ENCODE assay signal across 8 cellular contexts in genomic region chr7:12674861-12675260, GRCh38. TPM values are rescaled to one million over a fixed set of nuclear protein-coding genes. Genes with fewer than 3 reads are reported as not detected.
A peak's percentile ranks its signal among the peaks of the same experiment; 100 is the strongest.
DNase-seq lines count a peak whose midpoint lies in the region; ATAC-seq and TF ChIP-seq lines count a peak whose summit lies in the region.

No MANE protein-coding gene starts in this region.

- H3K9me3 Mint-ChIP-seq in naive thymus-derived CD8-positive, alpha-beta T cell = no peaks in the 10 kb centered on the region

- BruUV-seq in OCI-LY7 (replicated peaks; lab: Mats Ljungman, UMichigan) = no TSS peak

- peak overlapping the region in 5 of 10 donors; percentile 0 to 57 (median 20) for H3K27ac Mint-ChIP-seq in naive thymus-derived CD8-positive, alpha-beta T cell

- no peaks in the 10 kb centered on the region for H4K20me1 ChIP-seq in OCI-LY7 (ENCODE audit: insufficient read depth, low read length)

- ATAC-seq in HG02588 (IDR thresholded peaks at IDR 0.05; ENCODE audit: unreplicated experiment) = peak; percentile 51
- peak; percentile 82 to 83 for ATAC-seq in naive thymus-derived CD8-positive, alpha-beta T cell
- ATAC-seq in HG02973 (IDR thresholded peaks at IDR 0.05; ENCODE audit: unreplicated experiment) = no peak

- CTCF ChIA-PET in OCI-LY7 (lab: Charles Lee; ENCODE audit: unreplicated experiment) = no interaction called here

- H3K9me3 ChIP-seq in OCI-LY7 (ENCODE audit: low read length) = no peaks in the 10 kb centered on the region

- DNase-seq in SIG-M5 treated with dmso at 0.1 percent for 504 hours (lab: John Stamatoyannopoulos, UW; ENCODE audit: unreplicated experiment) = peak; percentile 81
- DNase-seq in SIG-M5 (lab: John Stamatoyannopoulos, UW) = no peak
- peak; percentile 38 for DNase-seq in OCI-LY7 (ENCODE audit: low spot score)
- DNase-seq in cerebellar cortex (ENCODE audit: low spot score) = peak; percentile 44
- DNase-seq in naive thymus-derived CD8-positive, alpha-beta T cell = peak in 8 of 10 donors; percentile 33 to 66 (median 40)
- no peak for DNase-seq in occipital lobe (lab: John Stamatoyannopoulos, UW)

- no peaks in the 10 kb centered on the region for H3K79me2 ChIP-seq in OCI-LY7 (ENCODE audit: insufficient read depth, low read depth, low read length)

- no peak overlapping the region for H3K27ac ChIP-seq in OCI-LY7 (ENCODE audit: low read depth, low read length, poor library complexity, severe bottlenecking)

- no peak overlapping the region for H3K4me3 Mint-ChIP-seq in naive thymus-derived CD8-positive, alpha-beta T cell

- H3K4me1 ChIP-seq in OCI-LY7 (ENCODE audit: insufficient read depth, low read length, poor library complexity, severe bottlenecking) = no peaks in the 10 kb centered on the region

- H2AFZ ChIP-seq in OCI-LY7 (ENCODE audit: low read length) = no peak overlapping the region

- TF ChIP-seq CTCF in OCI-LY7 (conservative IDR thresholded peaks at IDR 0.05; ENCODE audit: low read length) = peak; percentile 77

- H3K36me3 ChIP-seq in OCI-LY7 (ENCODE audit: insufficient read depth, low read length) = no peaks in the 10 kb centered on the region

- H3K4me2 ChIP-seq in OCI-LY7 (ENCODE audit: low read length) = no peak overlapping the region

- no peaks in the 10 kb centered on the region for H3K27me3 Mint-ChIP-seq in naive thymus-derived CD8-positive, alpha-beta T cell

- POLR2A ChIA-PET in OCI-LY7 (lab: Charles Lee) = interaction anchor here (0.6 to 1.0 kb wide), 2 partner anchors 12 to 356 kb away, joined by 3 read pairs; no protein-coding TSS in a partner anchor
- POLR2A ChIA-PET in naive thymus-derived CD8-positive, alpha-beta T cell (lab: Charles Lee) = no interaction called here

- H3K36me3 Mint-ChIP-seq in naive thymus-derived CD8-positive, alpha-beta T cell = no peaks in the 10 kb centered on the region

- no peak overlapping the region for H3K4me3 ChIP-seq in OCI-LY7 (ENCODE audit: low read depth, low read length, poor library complexity, severe bottlenecking)

- H3K4me1 Mint-ChIP-seq in naive thymus-derived CD8-positive, alpha-beta T cell = peaks cover 5 to 28% (median 6%) of the 10 kb centered on the region in 4 donors

- H3K9me2 ChIP-seq in OCI-LY7 (ENCODE audit: insufficient read depth, low read length) = no peaks in the 10 kb centered on the region

- intact Hi-C loops in OCI-LY7 (cut with micrococcal nuclease; ENCODE audit: unreplicated experiment) = no loop called here

RNA-seq across cellular contexts. Expression of gene ARL4A, which starts 12.6 kb away (rescaled TPM):
- 5.5 and 7.4 TPM in 2 replicates for total RNA-seq in OCI-LY7 (2014; rRNA removed; shearing (Covaris generic))
- 10.1 and 13.1 TPM in 2 replicates for total RNA-seq in OCI-LY7 (2022)
- total RNA-seq in naive thymus-derived CD8-positive, alpha-beta T cell = 1 to 10 TPM; 7.0 to 7.1 TPM
- polyA plus RNA-seq in naive thymus-derived CD8-positive, alpha-beta T cell = 10 to 100 TPM; 16.9 to 23.7 (median 20.6) TPM
- 82.2 TPM for total RNA-seq in occipital lobe

Comparison
In these comparisons a context has a peak if more than half of its experiments do, and no peak if none do; other contexts are left out.
1. DNase-seq: peak in SIG-M5 treated with dmso at 0.1 percent for 504 hours (single experiment), OCI-LY7 (single experiment), cerebellar cortex (single experiment) and naive thymus-derived CD8-positive, alpha-beta T cell (8 of 10); none in SIG-M5 (single experiment) and occipital lobe (single experiment).